ENCODE assay signal across 9 cellular contexts in the genomic region with DNA sequence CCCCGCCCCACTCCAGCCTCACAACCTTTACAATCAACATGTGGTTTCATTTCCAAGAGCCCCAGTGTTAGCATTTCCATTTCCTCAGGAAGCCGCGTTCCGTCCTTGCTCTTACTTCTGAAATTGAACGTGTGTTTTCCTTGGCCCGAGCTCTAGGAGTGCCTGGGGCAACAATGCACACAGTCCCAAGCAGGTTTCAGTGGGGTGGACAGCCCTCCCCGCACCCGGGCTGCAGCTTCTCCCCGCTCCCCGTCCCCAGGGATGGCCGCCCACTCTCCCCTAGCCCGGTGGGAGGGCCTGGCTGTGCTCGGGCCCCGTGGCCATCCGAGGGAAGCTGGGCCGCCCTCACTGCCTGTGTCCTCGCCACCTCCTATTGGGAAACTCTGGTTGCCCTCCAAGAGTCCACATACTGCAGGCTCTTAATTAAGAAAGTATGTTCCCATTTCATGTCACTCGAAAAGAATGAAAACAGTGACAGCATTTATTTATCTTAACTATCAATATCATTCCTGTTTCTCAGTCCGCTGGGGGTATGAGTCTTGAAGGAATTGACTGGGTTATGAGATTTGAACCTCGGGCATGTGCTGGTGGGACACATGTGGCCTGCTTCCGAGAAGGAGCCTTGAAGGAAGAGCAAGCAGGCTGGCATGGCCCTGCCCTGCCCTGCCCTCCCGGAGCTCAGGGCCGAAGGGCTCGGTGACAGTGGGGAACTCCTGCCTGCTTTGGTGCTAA.
DNase-seq lines count a peak whose midpoint lies in the region; ATAC-seq, FAIRE-seq and TF ChIP-seq lines count a peak whose summit lies in the region.
"Had no signal": no experiment of that assay in that cellular context is flagged by ENCODE, and none has a peak within 500 bp of the region (broad histone marks: within the 10 kb centered on the region; RNA-seq: fewer than 3 reads in every experiment).

No MANE protein-coding gene starts in this region.

- no peak for TF ChIP-seq CTCF in MCF 10A (IDR thresholded peaks at IDR 0.05; ENCODE audit: unreplicated experiment)

- ATAC-seq in stimulated activated memory B cell treated with anti-CD40 and anti-IgM and Interleukin-4, amounts not matched to agents 10 μg/mL and 1 μg/mL and 100 μg/mL, for 72 hours, result no peak
- ATAC-seq in HG03196 (IDR thresholded peaks at IDR 0.05; ENCODE audit: unreplicated experiment) (no peak), HG02870 (IDR thresholded peaks at IDR 0.05; ENCODE audit: unreplicated experiment) (no peak)

- no peaks in the 10 kb centered on the region for H3K36me3 Mint-ChIP-seq in MCF 10A (ENCODE audit: insufficient read depth, unreplicated experiment)
- peaks cover 12% of the 10 kb centered on the region for H3K36me3 Mint-ChIP-seq in stimulated activated memory B cell treated with anti-CD40 and anti-IgM and Interleukin-4, amounts not matched to agents 10 μg/mL and 1 μg/mL and 100 μg/mL, for 72 hours

- no peaks in the 10 kb centered on the region for H3K27me3 Mint-ChIP-seq in MCF 10A (ENCODE audit: insufficient read depth, unreplicated experiment)
- no peaks in the 10 kb centered on the region for H3K27me3 Mint-ChIP-seq in stimulated activated memory B cell treated with anti-CD40 and anti-IgM and Interleukin-4, amounts not matched to agents 10 μg/mL and 1 μg/mL and 100 μg/mL, for 72 hours

- H3K4me1 ChIP-seq in HAP-1, result peaks cover 3% of the 10 kb centered on the region; the same call in 1 of the 2 replicates

- no peak overlapping the region for H3K4me3 ChIP-seq in HAP-1

- POLR2A ChIA-PET in MCF 10A (lab: Yijun Ruan, JAX), result interaction anchor here (0.6 to 1.6 kb wide), 2 partner anchors 164 to 260 kb away, joined by 3 to 5 read pairs; a partner anchor contains a TSS

- H3K9me3 Mint-ChIP-seq in MCF 10A (ENCODE audit: unreplicated experiment), result no peaks in the 10 kb centered on the region
- peaks cover 4% of the 10 kb centered on the region for H3K9me3 Mint-ChIP-seq in stimulated activated memory B cell treated with anti-CD40 and anti-IgM and Interleukin-4, amounts not matched to agents 10 μg/mL and 1 μg/mL and 100 μg/mL, for 72 hours

- FAIRE-seq in GM19239 (lab: Jason Lieb, UNC), result peak; percentile 47

- H3K27me3 ChIP-seq in HAP-1 (ENCODE audit: low read depth), result no peaks in the 10 kb centered on the region

- peaks cover 20% of the 10 kb centered on the region for H3K4me1 Mint-ChIP-seq in MCF 10A (ENCODE audit: insufficient read depth, unreplicated experiment)
- peaks cover 72% of the 10 kb centered on the region for H3K4me1 Mint-ChIP-seq in stimulated activated memory B cell treated with anti-CD40 and anti-IgM and Interleukin-4, amounts not matched to agents 10 μg/mL and 1 μg/mL and 100 μg/mL, for 72 hours

- no TSS peak for BruUV-seq in MCF 10A (replicated peaks; lab: Mats Ljungman, UMichigan)

- intact Hi-C loops in MCF 10A (cut with micrococcal nuclease), result no loop called here

- no peaks in the 10 kb centered on the region for H3K36me3 ChIP-seq in HAP-1 (replicated peaks)

- CTCF ChIA-PET in MCF 10A (lab: Yijun Ruan, JAX), result interaction anchor here (0.6 kb wide), 1 partner anchor 161 kb away, joined by 6 read pairs; no protein-coding TSS in a partner anchor

- no peaks in the 10 kb centered on the region for H3K9me3 ChIP-seq in HAP-1

- no peak overlapping the region for H3K4me3 Mint-ChIP-seq in MCF 10A (ENCODE audit: unreplicated experiment)
- peak overlapping the region; percentile 3 for H3K4me3 Mint-ChIP-seq in stimulated activated memory B cell treated with anti-CD40 and anti-IgM and Interleukin-4, amounts not matched to agents 10 μg/mL and 1 μg/mL and 100 μg/mL, for 72 hours

- DNase-seq in GM19239 (ENCODE audit: insufficient read length, low spot score), result no peak
- peak; percentile 54 for DNase-seq in MCF 10A (ENCODE audit: unreplicated experiment)
- peak; percentile 72 for DNase-seq in iris pigment epithelial cell (ENCODE audit: low read depth)
- no peak for DNase-seq in HAP-1 (ENCODE audit: low spot score in 2 of 2)
- no peak for DNase-seq in NOMO-1 treated with DMSO at 0.1 percent for 48 hours (lab: John Stamatoyannopoulos, UW; ENCODE audit: unreplicated experiment)
- DNase-seq: MM.1S had no signal

- in situ Hi-C loops in HAP-1 (cut with MboI; ENCODE audit: low sequenced_read_pairs), result no loop called here

- no peak overlapping the region for H3K27ac Mint-ChIP-seq in MCF 10A (ENCODE audit: low read depth, unreplicated experiment)
- H3K27ac Mint-ChIP-seq in stimulated activated memory B cell treated with anti-CD40 and anti-IgM and Interleukin-4, amounts not matched to agents 10 μg/mL and 1 μg/mL and 100 μg/mL, for 72 hours, result peak overlapping the region; percentile 94

Comparison
In these comparisons a context has a peak if more than half of its experiments do, and no peak if none do; other contexts are left out.
1. DNase-seq: peak in MCF 10A (single experiment) and iris pigment epithelial cell (single experiment); none in GM19239 (single experiment), HAP-1 (0 of 2) and NOMO-1 treated with DMSO at 0.1 percent for 48 hours (single experiment).